8 cellular contexts compared by ENCODE assay signal in the genomic region with DNA sequence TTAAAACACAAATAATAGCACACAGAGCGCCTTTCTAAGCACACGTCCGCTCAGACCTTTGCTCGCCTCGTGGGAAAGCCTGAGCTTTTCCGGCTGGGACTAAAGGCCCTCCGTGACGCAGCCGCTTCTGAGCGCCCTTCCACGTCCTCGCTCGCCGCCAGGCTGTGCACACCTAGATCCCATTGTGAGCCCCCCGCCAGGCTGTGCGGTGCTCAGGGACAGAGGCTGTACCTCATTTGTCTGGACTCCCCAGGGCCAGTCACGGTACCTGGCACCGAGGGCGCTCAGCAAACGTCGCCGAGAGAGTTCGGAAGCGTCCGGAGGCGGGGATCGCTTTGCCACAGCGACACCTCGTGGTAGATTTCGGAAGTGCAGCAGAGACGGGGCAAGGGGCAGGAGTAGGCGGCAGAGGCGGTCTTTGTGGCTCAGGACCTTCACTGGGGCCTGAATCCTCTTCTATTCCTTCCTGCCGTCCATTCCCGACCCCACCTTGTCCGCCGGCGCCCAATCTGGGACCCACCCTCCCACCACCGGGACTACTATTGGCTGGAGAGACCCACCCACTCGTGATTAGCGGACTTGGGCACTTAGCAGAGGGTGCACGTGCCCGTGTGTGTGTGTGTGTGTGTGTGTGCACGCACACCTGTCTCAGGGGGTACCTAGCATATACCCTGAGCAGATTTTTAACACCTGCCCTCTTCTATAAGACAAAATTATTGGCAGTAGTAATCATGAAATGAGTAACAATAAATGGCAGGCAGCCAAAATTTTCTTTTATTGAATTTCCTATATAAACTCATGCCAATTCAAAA.
DNase-seq lines count a peak whose midpoint lies in the region; ATAC-seq and TF ChIP-seq lines count a peak whose summit lies in the region.

No MANE protein-coding gene starts in this region.

- peaks cover 41% of the 10 kb centered on the region for H3K27me3 ChIP-seq in hepatocyte

- POLR2A ChIA-PET in GM10248 (lab: Yijun Ruan, JAX), result no interaction called here

- peaks cover 3% of the 10 kb centered on the region for H3K36me3 Mint-ChIP-seq in T-helper 17 cell (ENCODE audit: low read depth)

- peaks cover 40% of the 10 kb centered on the region for H3K27me3 Mint-ChIP-seq in T-helper 17 cell

- ATAC-seq in HG02571 (IDR thresholded peaks at IDR 0.05; ENCODE audit: unreplicated experiment) (peak; percentile 92), T-helper 17 cell (peak; percentile 96), HG03108 (IDR thresholded peaks at IDR 0.05; ENCODE audit: unreplicated experiment) (no peak)

- TF ChIP-seq CTCF in GM10248 (IDR thresholded peaks at IDR 0.05; ENCODE audit: control extremely low read depth, extremely low read depth, low read depth, missing control alignments), result peak; percentile 98
- TF ChIP-seq CTCF in hepatocyte (IDR thresholded peaks at IDR 0.05; ENCODE audit: poor library complexity), result peak; percentile 98

- H3K79me2 ChIP-seq in hepatocyte, result no peaks in the 10 kb centered on the region

- DNase-seq in GM10248 (ENCODE audit: extremely low spot score), result peak; percentile 91
- peak; percentile 68 for DNase-seq in NCI-H1105 treated with DMSO at 0.1 percent for 48 hours (lab: John Stamatoyannopoulos, UW)
- peak; percentile 70 to 95 (median 73) for DNase-seq in T-helper 17 cell
- peak; percentile 85 for DNase-seq in hepatocyte (ENCODE audit: low spot score)
- DNase-seq in renal cortical epithelial cell (ENCODE audit: low read depth), result peak; percentile 28

- H3K4me1 Mint-ChIP-seq in T-helper 17 cell, result peaks cover 6% of the 10 kb centered on the region

- peak overlapping the region; percentile 70 for H3K27ac ChIP-seq in angular gyrus (ENCODE audit: low read depth, low read length)
- H3K27ac ChIP-seq in hepatocyte, result no peak overlapping the region

- H3K36me3 ChIP-seq in hepatocyte (replicated peaks; ENCODE audit: insufficient read depth, low read depth), result no peaks in the 10 kb centered on the region

- H3K9me3 ChIP-seq in T-helper 17 cell (ENCODE audit: control insufficient read depth, low read length, poor library complexity, severe bottlenecking) (no peaks in the 10 kb centered on the region), hepatocyte (ENCODE audit: low read depth) (no peaks in the 10 kb centered on the region)

- peak overlapping the region; percentile 87 for H2AFZ ChIP-seq in hepatocyte

- CTCF ChIA-PET in GM10248 (lab: Yijun Ruan, JAX), result interaction anchor here (0.6 to 7.7 kb wide), 36 partner anchors 11 to 310 kb away, joined by 3 to 156 read pairs (median 4); no protein-coding TSS in a partner anchor

- H4K20me1 ChIP-seq in hepatocyte (ENCODE audit: insufficient read depth, poor library complexity, severe bottlenecking), result no peaks in the 10 kb centered on the region

- H3K4me2 ChIP-seq in hepatocyte, result peak overlapping the region; percentile 96

- peak overlapping the region; percentile 90 for H3K4me3 Mint-ChIP-seq in T-helper 17 cell

- peak overlapping the region; percentile 64 for H3K4me3 ChIP-seq in hepatocyte

- no peaks in the 10 kb centered on the region for H3K4me1 ChIP-seq in hepatocyte (ENCODE audit: insufficient read depth)

- 7% methylated on average over 41 of the region's 44 CpGs for WGBS in hepatocyte (ENCODE audit: low lambda C conversion rate, missing lambda C conversion rate)

- no peak overlapping the region for H3K27ac Mint-ChIP-seq in T-helper 17 cell

- no peaks in the 10 kb centered on the region for H3K9me2 ChIP-seq in hepatocyte (replicated peaks; ENCODE audit: insufficient read depth)

Comparison
In these comparisons a context has a peak if more than half of its experiments do, and no peak if none do; other contexts are left out.
1. DNase-seq: peak in every context shown above with its lines; median percentile 91 in GM10248; 85 in hepatocyte; 73 in T-helper 17 cell; 68 in NCI-H1105 treated with DMSO at 0.1 percent for 48 hours; 28 in renal cortical epithelial cell.